In genomic region chr4:189088783-189089182, GRCh38 we compare ENCODE assay signal across 18 cellular contexts.
A peak's percentile ranks its signal among the peaks of the same experiment; 100 is the strongest.
DNase-seq lines count a peak whose midpoint lies in the region; ATAC-seq and TF ChIP-seq lines count a peak whose summit lies in the region.
"Had no signal": no experiment of that assay in that cellular context is flagged by ENCODE, and none has a peak within 500 bp of the region (broad histone marks: within the 10 kb centered on the region; RNA-seq: fewer than 3 reads in every experiment).

No MANE protein-coding gene starts in this region.

- H3K36me3 ChIP-seq in neural progenitor cell, result no peaks in the 10 kb centered on the region
- H3K36me3 ChIP-seq: transverse colon had no signal

- H3K9ac ChIP-seq in neural progenitor cell, result no peak overlapping the region

- no peak overlapping the region for H3K4me3 Mint-ChIP-seq in neural progenitor cell
- H3K4me3 Mint-ChIP-seq: activated CD8-positive, alpha-beta T cell treated with anti-CD3 and anti-CD28 coated beads, Interleukin-2, amount 10 ng/mL, durations not matched to agents 7 days and 5 days; immature natural killer cell; stimulated activated naive CD8-positive, alpha-beta T cell treated with anti-CD3 and anti-CD28 coated beads, Interleukin-15, Interleukin-2, amounts not matched to agents 100 ng/mL and 50 ng/mL, for 24 hours had no signal

- no peaks in the 10 kb centered on the region for H3K27me3 ChIP-seq in neural progenitor cell
- H3K27me3 ChIP-seq: transverse colon had no signal

- no peak for ATAC-seq in GM18867 (IDR thresholded peaks at IDR 0.05; ENCODE audit: unreplicated experiment)
- ATAC-seq: activated CD4-positive, CD25-positive, alpha-beta regulatory T cell treated with anti-CD3 and anti-CD28 coated beads, Interleukin-2, amount 50 U/mL, for 24 hours; activated CD8-positive, alpha-beta T cell treated with anti-CD3 and anti-CD28 coated beads, Interleukin-2, amount 10 ng/mL, durations not matched to agents 7 days and 5 days; left ventricle myocardium superior had no signal

- peak overlapping the region; percentile 45 for H2AFZ ChIP-seq in neural progenitor cell (replicated peaks)

- no peak overlapping the region for H3K4me2 ChIP-seq in neural progenitor cell

- TF ChIP-seq CTCF in neural progenitor cell (IDR thresholded peaks at IDR 0.05), result no peak

- no peaks in the 10 kb centered on the region for H4K20me1 ChIP-seq in neural progenitor cell (ENCODE audit: low read depth)

- H3K9me3 Mint-ChIP-seq in neural progenitor cell, result no peaks in the 10 kb centered on the region

- peak; percentile 1 for DNase-seq in ELR (ENCODE audit: low read depth)
- peak; percentile 8 for DNase-seq in NCI-H146 treated with DMSO at 0.1 percent for 48 hours (lab: John Stamatoyannopoulos, UW; ENCODE audit: unreplicated experiment)
- peak; percentile 8 for DNase-seq in RPMI7951 (ENCODE audit: low read depth)
- DNase-seq in neural progenitor cell (ENCODE audit: low spot score), result no peak
- DNase-seq in epidermal melanocyte (ENCODE audit: insufficient read length, low spot score), result no peak
- DNase-seq in putamen (ENCODE audit: low spot score), result no peak
- DNase-seq: activated CD8-positive, alpha-beta T cell treated with anti-CD3 and anti-CD28 coated beads, Interleukin-2, amount 10 ng/mL, durations not matched to agents 7 days and 5 days; activated T-cell treated with anti-CD3 and anti-CD28 coated beads, Interleukin-2, amount 50 U/mL, for 1 hour; cortex of kidney; immature natural killer cell; left ventricle myocardium superior; NCI-H2171; stimulated activated CD4-positive, alpha-beta T cell treated with anti-CD3 and anti-CD28 coated beads, Interleukin-4, amount 100 ng/mL, for 24 hours; T1000; transverse colon had no signal

- no peaks in the 10 kb centered on the region for H3K36me3 Mint-ChIP-seq in neural progenitor cell
- H3K36me3 Mint-ChIP-seq: immature natural killer cell had no signal

- peaks cover 3% of the 10 kb centered on the region for H3K4me1 ChIP-seq in neural progenitor cell
- H3K4me1 ChIP-seq: transverse colon had no signal

- no peaks in the 10 kb centered on the region for H3K4me1 Mint-ChIP-seq in neural progenitor cell
- H3K4me1 Mint-ChIP-seq: immature natural killer cell had no signal

- H3K9me3 ChIP-seq in neural progenitor cell (ENCODE audit: low read depth), result no peaks in the 10 kb centered on the region
- H3K9me3 ChIP-seq: transverse colon had no signal

- no peak overlapping the region for H3K27ac Mint-ChIP-seq in neural progenitor cell
- H3K27ac Mint-ChIP-seq: activated CD8-positive, alpha-beta T cell treated with anti-CD3 and anti-CD28 coated beads, Interleukin-2, amount 10 ng/mL, durations not matched to agents 7 days and 5 days; immature natural killer cell; stimulated activated naive CD8-positive, alpha-beta T cell treated with anti-CD3 and anti-CD28 coated beads, Interleukin-15, Interleukin-2, amounts not matched to agents 100 ng/mL and 50 ng/mL, for 24 hours had no signal

- no peak overlapping the region for H3K4me3 ChIP-seq in neural progenitor cell
- H3K4me3 ChIP-seq: transverse colon had no signal

- H3K79me2 ChIP-seq in neural progenitor cell (ENCODE audit: low read depth), result no peaks in the 10 kb centered on the region

- H3K27ac ChIP-seq in neural progenitor cell, result no peak overlapping the region
- H3K27ac ChIP-seq: transverse colon had no signal

- no peaks in the 10 kb centered on the region for H3F3A ChIP-seq in neural progenitor cell (ENCODE audit: low read depth)

- H3K27me3 Mint-ChIP-seq in neural progenitor cell (ENCODE audit: insufficient read depth, low read depth), result no peaks in the 10 kb centered on the region
- H3K27me3 Mint-ChIP-seq: stimulated activated naive CD8-positive, alpha-beta T cell treated with anti-CD3 and anti-CD28 coated beads, Interleukin-15, Interleukin-2, amounts not matched to agents 100 ng/mL and 50 ng/mL, for 24 hours had no signal

Comparison
In these comparisons a context has a peak if more than half of its experiments do, and no peak if none do; other contexts are left out.
1. DNase-seq: peak in ELR (single experiment), NCI-H146 treated with DMSO at 0.1 percent for 48 hours (single experiment) and RPMI7951 (single experiment); none in neural progenitor cell (single experiment), epidermal melanocyte (single experiment) and putamen (single experiment).